9 cellular contexts compared by ENCODE assay signal in the genomic region with DNA sequence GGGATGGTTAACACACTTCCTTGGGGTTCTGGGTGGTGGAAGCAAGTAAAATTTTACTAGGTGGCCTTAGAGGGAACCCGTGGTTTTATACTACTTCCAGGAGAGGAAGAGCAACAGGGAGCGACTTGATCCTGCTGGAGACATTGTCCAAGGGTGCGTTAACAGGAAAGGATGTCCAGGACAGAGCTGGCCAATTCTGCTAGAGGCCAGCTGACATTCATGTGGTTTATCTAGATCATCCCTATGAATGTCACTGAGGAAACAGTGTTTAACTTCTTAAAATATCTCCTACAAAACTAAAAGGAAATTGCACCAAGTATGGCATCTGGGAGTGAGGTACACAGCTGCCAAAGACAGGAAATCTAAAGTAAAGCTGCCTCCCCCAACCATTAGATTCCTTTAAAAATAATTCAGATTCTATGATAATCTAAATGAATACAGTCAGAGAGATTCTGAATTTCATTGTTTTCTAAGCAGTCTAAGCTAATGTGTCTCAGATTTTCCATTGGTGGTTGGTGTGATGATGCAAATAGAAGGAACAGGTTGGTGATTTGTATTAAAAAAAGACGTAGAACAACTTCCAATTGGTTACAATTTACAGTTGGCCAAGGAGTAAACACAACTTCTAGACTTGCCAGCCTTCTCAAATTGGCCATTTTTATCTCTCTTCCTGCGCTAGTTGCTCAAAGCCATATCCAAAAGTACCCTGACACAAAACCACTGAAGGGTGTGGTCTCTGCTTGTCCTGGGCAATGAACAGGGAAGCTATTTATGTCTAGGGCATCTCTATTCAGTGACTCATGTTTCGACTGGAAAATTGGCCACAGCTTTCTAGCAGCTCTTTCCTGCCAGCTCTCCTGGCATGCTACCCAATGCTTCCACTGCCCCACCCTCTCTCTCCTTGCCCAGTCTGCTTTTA.
DNase-seq lines count a peak whose midpoint lies in the region; ATAC-seq and TF ChIP-seq lines count a peak whose summit lies in the region.
"Had no signal": no experiment of that assay in that cellular context is flagged by ENCODE, and none has a peak within 500 bp of the region (broad histone marks: within the 10 kb centered on the region; RNA-seq: fewer than 3 reads in every experiment).

No MANE protein-coding gene starts in this region.

- no peaks in the 10 kb centered on the region for H3K27me3 Mint-ChIP-seq in T-helper 2 cell treated with Interferon-gamma antibody and Interleukin-4, amounts not matched to agents 5 μg/mL and 100 μg/mL, for 36 hours (ENCODE audit: low read depth)
- no peaks in the 10 kb centered on the region for H3K27me3 Mint-ChIP-seq in CD4-positive, alpha-beta T cell

- no peaks in the 10 kb centered on the region for H3K4me1 Mint-ChIP-seq in T-helper 2 cell treated with Interferon-gamma antibody and Interleukin-4, amounts not matched to agents 5 μg/mL and 100 μg/mL, for 36 hours (ENCODE audit: low read depth)
- no peaks in the 10 kb centered on the region for H3K4me1 Mint-ChIP-seq in CD4-positive, alpha-beta T cell (ENCODE audit: low read depth)

- no peak overlapping the region for H3K27ac Mint-ChIP-seq in T-helper 2 cell treated with Interferon-gamma antibody and Interleukin-4, amounts not matched to agents 5 μg/mL and 100 μg/mL, for 36 hours
- no peak overlapping the region for H3K27ac Mint-ChIP-seq in CD4-positive, alpha-beta T cell

- intact Hi-C loops in CD4-positive, alpha-beta T cell (cut with DNase I, micrococcal nuclease) = no loop called here

- H3K27ac ChIP-seq in BLaER1 = 0 out of 2 replicates have a peak overlapping the region, but pooled peaks have one; percentile 0
- H3K27ac ChIP-seq in CD4-positive, alpha-beta T cell (ENCODE audit: low read depth, low read length) = no peak overlapping the region

- H3K4me1 ChIP-seq in BLaER1 = peaks cover 20% of the 10 kb centered on the region

- no peaks in the 10 kb centered on the region for H3K36me3 Mint-ChIP-seq in T-helper 2 cell treated with Interferon-gamma antibody and Interleukin-4, amounts not matched to agents 5 μg/mL and 100 μg/mL, for 36 hours (ENCODE audit: low read depth)
- no peaks in the 10 kb centered on the region for H3K36me3 Mint-ChIP-seq in CD4-positive, alpha-beta T cell (ENCODE audit: low read depth)

- POLR2A ChIA-PET in CD4-positive, alpha-beta T cell (lab: Charles Lee) = no interaction called here

- H3K4me3 ChIP-seq in BLaER1 (no peak overlapping the region), cardiac fibroblast (replicated peaks in 1 of 2; ENCODE audit: low read depth in 2 of 2, low read length in 2 of 2) (no peak overlapping the region)

- CTCF ChIA-PET in CD4-positive, alpha-beta T cell (lab: Charles Lee) = no interaction called here

- no peak for ATAC-seq in HG03442 (IDR thresholded peaks at IDR 0.05; ENCODE audit: unreplicated experiment)
- ATAC-seq in CD4-positive, alpha-beta T cell (ENCODE audit: poor library complexity) = no peak

- no peaks in the 10 kb centered on the region for H3K27me3 ChIP-seq in BLaER1
- no peaks in the 10 kb centered on the region for H3K27me3 ChIP-seq in CD4-positive, alpha-beta T cell (ENCODE audit: control insufficient read depth, insufficient read depth, low read length)

- no peak for TF ChIP-seq CTCF in cardiac fibroblast (IDR thresholded peaks at IDR 0.05; ENCODE audit: low read depth, low read length)
- TF ChIP-seq CTCF in CD4-positive, alpha-beta T cell (IDR thresholded peaks at IDR 0.05) = no peak

- H3K9me3 ChIP-seq in BLaER1 = no peaks in the 10 kb centered on the region
- H3K9me3 ChIP-seq in CD4-positive, alpha-beta T cell (ENCODE audit: control insufficient read depth, low read length) = no peaks in the 10 kb centered on the region

- H4K20me1 ChIP-seq in BLaER1 = no peaks in the 10 kb centered on the region

- DNase-seq in NCI-H226 = peak; percentile 79
- peak; percentile 52 to 66 for DNase-seq in cardiac fibroblast (ENCODE audit: low read depth in 2 of 2)
- peak; percentile 45 for DNase-seq in mucosa of gallbladder (ENCODE audit: low spot score)
- DNase-seq in NCI-H1417 (lab: John Stamatoyannopoulos, UW) = no peak
- no peak for DNase-seq in T-helper 2 cell treated with Interferon-gamma antibody and Interleukin-4, amounts not matched to agents 5 μg/mL and 100 μg/mL, for 36 hours (ENCODE audit: low spot score)
- no peak for DNase-seq in CD4-positive, alpha-beta T cell
- DNase-seq: activated naive CD4-positive, alpha-beta T cell treated with Interleukin-2 at 50 U/mL for 16 hours had no signal

- H3K36me3 ChIP-seq in BLaER1 = no peaks in the 10 kb centered on the region

- peaks cover 6% of the 10 kb centered on the region for H3K9me3 Mint-ChIP-seq in T-helper 2 cell treated with Interferon-gamma antibody and Interleukin-4, amounts not matched to agents 5 μg/mL and 100 μg/mL, for 36 hours
- H3K9me3 Mint-ChIP-seq in CD4-positive, alpha-beta T cell = no peaks in the 10 kb centered on the region

- H3K9ac ChIP-seq in BLaER1 = no peak overlapping the region

- H3K4me3 Mint-ChIP-seq in T-helper 2 cell treated with Interferon-gamma antibody and Interleukin-4, amounts not matched to agents 5 μg/mL and 100 μg/mL, for 36 hours = no peak overlapping the region
- H3K4me3 Mint-ChIP-seq in CD4-positive, alpha-beta T cell = no peak overlapping the region

- H3K4me2 ChIP-seq in BLaER1 = peak overlapping the region; percentile 53

Comparison
In these comparisons a context has a peak if more than half of its experiments do, and no peak if none do; other contexts are left out.
1. DNase-seq: peak in NCI-H226 (single experiment), cardiac fibroblast (2 of 2) and mucosa of gallbladder (single experiment); none in NCI-H1417 (0 of 3), T-helper 2 cell treated with Interferon-gamma antibody and Interleukin-4, amounts not matched to agents 5 μg/mL and 100 μg/mL, for 36 hours (single experiment) and CD4-positive, alpha-beta T cell (0 of 10).